ENCODE assay signal across 14 cellular contexts in genomic region chr1:60825593-60825992, GRCh38.
DNase-seq lines count a peak whose midpoint lies in the region; TF ChIP-seq lines count a peak whose summit lies in the region.
"Had no signal": no experiment of that assay in that cellular context is flagged by ENCODE, and none has a peak within 500 bp of the region (broad histone marks: within the 10 kb centered on the region; RNA-seq: fewer than 3 reads in every experiment).

No MANE protein-coding gene starts in this region.

- no peak overlapping the region for H2BK12ac ChIP-seq in neuronal stem cell (ENCODE audit: low read length)

- H3K9me3 ChIP-seq in osteoblast (ENCODE audit: low read depth, low read length) (no peaks in the 10 kb centered on the region), OCI-LY7 (ENCODE audit: low read length) (no peaks in the 10 kb centered on the region), neuronal stem cell (replicated peaks in 1 of 2; ENCODE audit: control insufficient read depth in 2 of 2, insufficient read depth in 1 of 2, low read depth in 1 of 2, low read length in 2 of 2) (no peaks in the 10 kb centered on the region)
- H3K9me3 ChIP-seq: lower lobe of right lung had no signal

- no peak overlapping the region for H2BK120ac ChIP-seq in neuronal stem cell (ENCODE audit: low read depth, low read length)

- TF ChIP-seq CTCF in choroid plexus epithelial cell (conservative IDR thresholded peaks at IDR 0.05; ENCODE audit: low read depth, low read length) = peak; percentile 38
- TF ChIP-seq CTCF in osteoblast (IDR thresholded peaks at IDR 0.05; ENCODE audit: extremely low read depth, low read depth, low read length) = peak; percentile 19
- TF ChIP-seq CTCF in coronary artery (IDR thresholded peaks at IDR 0.05) = no peak
- no peak for TF ChIP-seq CTCF in OCI-LY7 (conservative IDR thresholded peaks at IDR 0.05; ENCODE audit: low read length)

- H2AK5ac ChIP-seq in neuronal stem cell (ENCODE audit: low read depth, low read length) = no peak overlapping the region

- no peaks in the 10 kb centered on the region for H3K79me1 ChIP-seq in neuronal stem cell (ENCODE audit: low read depth, low read length)

- H3K18ac ChIP-seq in neuronal stem cell (ENCODE audit: low read length) = no peak overlapping the region

- H3K9ac ChIP-seq in neuronal stem cell (ENCODE audit: low read depth, low read length, poor library complexity) = no peak overlapping the region
- H3K9ac ChIP-seq: parathyroid adenoma had no signal

- H3K36me3 ChIP-seq in osteoblast (ENCODE audit: insufficient read depth, low read length) (no peaks in the 10 kb centered on the region), OCI-LY7 (ENCODE audit: insufficient read depth, low read length) (no peaks in the 10 kb centered on the region), neuronal stem cell (replicated peaks in 1 of 2; ENCODE audit: control insufficient read depth in 2 of 2, insufficient read depth in 2 of 2, low read length in 2 of 2) (no peaks in the 10 kb centered on the region)
- H3K36me3 ChIP-seq: heart left ventricle, lower lobe of right lung had no signal

- WGBS in neuronal stem cell (ENCODE audit: extremely low coverage in 2 of 2, insufficient read length in 2 of 2, insufficient replicate concordance in 1 of 2), 2 donors = no CpG with 5 or more reads among the region's 1 CpG

- H4K8ac ChIP-seq in neuronal stem cell (ENCODE audit: low read depth, low read length) = no peak overlapping the region

- H3K23ac ChIP-seq in neuronal stem cell (ENCODE audit: low read depth, low read length, poor library complexity) = no peak overlapping the region

- H3K9me2 ChIP-seq in OCI-LY7 (ENCODE audit: insufficient read depth, low read length) = no peaks in the 10 kb centered on the region

- no peak overlapping the region for H3K4ac ChIP-seq in neuronal stem cell (ENCODE audit: low read length)

- H3K4me3 ChIP-seq in choroid plexus epithelial cell (ENCODE audit: low read depth, low read length) (no peak overlapping the region), osteoblast (ENCODE audit: insufficient read depth, low read length) (no peak overlapping the region), coronary artery (no peak overlapping the region), OCI-LY7 (ENCODE audit: low read depth, low read length, poor library complexity, severe bottlenecking) (no peak overlapping the region), neuronal stem cell (ENCODE audit: low read length in 2 of 2) (no peak overlapping the region)
- H3K4me3 ChIP-seq: heart left ventricle, lower lobe of right lung had no signal

- BruUV-seq in OCI-LY7 (replicated peaks; lab: Mats Ljungman, UMichigan) = no TSS peak

- H3K27ac ChIP-seq in osteoblast (ENCODE audit: low read depth, low read length) (no peak overlapping the region), coronary artery (no peak overlapping the region), OCI-LY7 (ENCODE audit: low read depth, low read length, poor library complexity, severe bottlenecking) (no peak overlapping the region), neuronal stem cell (replicated peaks; ENCODE audit: low read length) (no peak overlapping the region)
- H3K27ac ChIP-seq: heart left ventricle, lower lobe of right lung, parathyroid adenoma had no signal

- POLR2A ChIA-PET in OCI-LY7 (lab: Charles Lee) = interaction anchor here (0.6 kb wide), 1 partner anchor 893 kb away, joined by 3 read pairs; no protein-coding TSS in a partner anchor

- no peak overlapping the region for H3K14ac ChIP-seq in neuronal stem cell (ENCODE audit: low read length)

- CTCF ChIA-PET in OCI-LY7 (lab: Charles Lee; ENCODE audit: unreplicated experiment) = interaction anchor here (1.0 kb wide), 1 partner anchor 24 kb away, joined by 3 read pairs; no protein-coding TSS in a partner anchor

- H2BK5ac ChIP-seq in neuronal stem cell (ENCODE audit: low read length) = no peak overlapping the region

- H3K4me1 ChIP-seq in osteoblast (ENCODE audit: insufficient read depth, low read length) (no peaks in the 10 kb centered on the region), OCI-LY7 (ENCODE audit: insufficient read depth, low read length, poor library complexity, severe bottlenecking) (no peaks in the 10 kb centered on the region), neuronal stem cell (ENCODE audit: control insufficient read depth in 2 of 2, insufficient read depth in 1 of 2, low read depth in 1 of 2, low read length in 2 of 2) (peaks cover 0 to 2% of the 10 kb centered on the region in 2 donors)
- H3K4me1 ChIP-seq: heart left ventricle, lower lobe of right lung, parathyroid adenoma had no signal

- DNase-seq in H4 (ENCODE audit: low spot score) (peak; percentile 13), NCI-H1105 treated with DMSO at 0.1 percent for 48 hours (lab: John Stamatoyannopoulos, UW) (peak; percentile 71), choroid plexus epithelial cell (ENCODE audit: low read depth) (no peak), osteoblast (ENCODE audit: insufficient read length, low spot score, missing footprints) (no peak), NCI-H187 (lab: John Stamatoyannopoulos, UW) (no peak), coronary artery (ENCODE audit: low spot score) (no peak), OCI-LY7 (ENCODE audit: low spot score) (no peak), neuronal stem cell (ENCODE audit: low spot score) (no peak)
- DNase-seq: activated CD8-positive, alpha-beta memory T cell treated with anti-CD3 and anti-CD28 coated beads, Interleukin-2, amount 50 U/mL, for 4 hours; heart left ventricle; lower lobe of right lung; NCI-H2107; stimulated activated naive CD4-positive, alpha-beta T cell had no signal

- H3K79me2 ChIP-seq in osteoblast (ENCODE audit: insufficient read depth, low read length) (no peaks in the 10 kb centered on the region), OCI-LY7 (ENCODE audit: insufficient read depth, low read depth, low read length) (no peaks in the 10 kb centered on the region)
- H3K79me2 ChIP-seq: parathyroid adenoma had no signal

- H2AFZ ChIP-seq in osteoblast (ENCODE audit: low read length) (no peak overlapping the region), OCI-LY7 (ENCODE audit: low read length) (no peak overlapping the region), neuronal stem cell (ENCODE audit: low read length) (no peak overlapping the region)
- H2AFZ ChIP-seq: parathyroid adenoma had no signal

- H4K91ac ChIP-seq in neuronal stem cell (ENCODE audit: low read depth, low read length, poor library complexity) = no peak overlapping the region

- intact Hi-C loops in OCI-LY7 (cut with micrococcal nuclease; ENCODE audit: unreplicated experiment) = no loop called here

- H3K27me3 ChIP-seq in osteoblast (ENCODE audit: insufficient read depth, low read length) = no peaks in the 10 kb centered on the region
- H3K27me3 ChIP-seq in neuronal stem cell (ENCODE audit: control insufficient read depth in 3 of 3, insufficient read depth in 3 of 3, low read depth in 1 of 3, low read length in 3 of 3) = no peaks in the 10 kb centered on the region

- H4K20me1 ChIP-seq in osteoblast (ENCODE audit: insufficient read depth, low read length) (no peaks in the 10 kb centered on the region), OCI-LY7 (ENCODE audit: insufficient read depth, low read length) (no peaks in the 10 kb centered on the region)

- no peak overlapping the region for H2BK15ac ChIP-seq in neuronal stem cell (ENCODE audit: low read length)

- H3K4me2 ChIP-seq in osteoblast (ENCODE audit: insufficient read depth, low read length) (no peak overlapping the region), OCI-LY7 (ENCODE audit: low read length) (no peak overlapping the region), neuronal stem cell (ENCODE audit: insufficient read depth, low read length, poor library complexity, severe bottlenecking) (no peak overlapping the region)

Comparison
In these comparisons a context has a peak if more than half of its experiments do, and no peak if none do; other contexts are left out.
1. DNase-seq: peak in H4 (single experiment) and NCI-H1105 treated with DMSO at 0.1 percent for 48 hours (single experiment); none in choroid plexus epithelial cell (single experiment), osteoblast (single experiment), NCI-H187 (0 of 2), coronary artery (single experiment), OCI-LY7 (single experiment) and neuronal stem cell (single experiment).
2. CTCF ChIP-seq: peak in choroid plexus epithelial cell (single experiment) and osteoblast (single experiment); none in coronary artery (single experiment) and OCI-LY7 (single experiment).